In genomic region chr17:31320791-31321190, GRCh38 we compare ENCODE assay signal across 7 cellular contexts. TPM values are rescaled to one million over a fixed set of nuclear protein-coding genes. Genes with fewer than 3 reads are reported as not detected.
DNase-seq lines count a peak whose midpoint lies in the region; ATAC-seq, FAIRE-seq and TF ChIP-seq lines count a peak whose summit lies in the region.

No MANE protein-coding gene starts in this region.

- H3K27me3 ChIP-seq in smooth muscle cell (ENCODE audit: low read depth) = no peaks in the 10 kb centered on the region

- peak; percentile 11 for FAIRE-seq in H54 (lab: Jason Lieb, UNC)
- peak; percentile 24 for FAIRE-seq in RCC 7860 (lab: Jason Lieb, UNC)

- peaks cover 7% of the 10 kb centered on the region for H4K20me1 ChIP-seq in smooth muscle cell (ENCODE audit: low read depth)

- ATAC-seq in effector memory CD8-positive, alpha-beta T cell (replicated peaks) = no peak
- ATAC-seq in HG03108 (IDR thresholded peaks at IDR 0.05; ENCODE audit: unreplicated experiment) = no peak

- peak overlapping the region; percentile 75 for H3K27ac ChIP-seq in smooth muscle cell (ENCODE audit: low read depth)

- DNase-seq in H54 (ENCODE audit: insufficient read length, low spot score) = no peak
- DNase-seq in RCC 7860 (ENCODE audit: low spot score) = no peak
- no peak for DNase-seq in effector memory CD8-positive, alpha-beta T cell
- DNase-seq in smooth muscle cell (lab: John Stamatoyannopoulos, UW; ENCODE audit: unreplicated experiment) = no peak
- no peak for DNase-seq in activated gamma-delta T cell (lab: John Stamatoyannopoulos, UW)
- no peak for DNase-seq in cerebellar cortex (ENCODE audit: low spot score)

- peak overlapping the region; percentile 6 for H3K9ac ChIP-seq in smooth muscle cell (ENCODE audit: low read depth)

- 27% methylated on average over 1 of the region's 1 CpG for WGBS in smooth muscle cell (ENCODE audit: low lambda C conversion rate)

- H3K4me3 Mint-ChIP-seq in effector memory CD8-positive, alpha-beta T cell = peak overlapping the region; percentile 66 to 84

- H3K36me3 ChIP-seq in smooth muscle cell (ENCODE audit: low read depth) = no peaks in the 10 kb centered on the region

- peak overlapping the region; percentile 93 for H3K27ac Mint-ChIP-seq in effector memory CD8-positive, alpha-beta T cell

- peaks cover 9% of the 10 kb centered on the region for H3K4me1 ChIP-seq in smooth muscle cell (ENCODE audit: low read depth)

- peaks cover 2% of the 10 kb centered on the region for H3K79me2 ChIP-seq in smooth muscle cell (ENCODE audit: low read depth)

- no peak for TF ChIP-seq CTCF in smooth muscle cell (IDR thresholded peaks at IDR 0.05; ENCODE audit: borderline replicate concordance, insufficient read depth, poor library complexity, severe bottlenecking)

- no peaks in the 10 kb centered on the region for H3K27me3 Mint-ChIP-seq in effector memory CD8-positive, alpha-beta T cell

- H3F3A ChIP-seq in smooth muscle cell (ENCODE audit: low read depth) = peaks cover 4% of the 10 kb centered on the region

- no peaks in the 10 kb centered on the region for H3K9me3 ChIP-seq in smooth muscle cell (replicated peaks; ENCODE audit: low read depth)

- H3K4me1 Mint-ChIP-seq in effector memory CD8-positive, alpha-beta T cell (ENCODE audit: low read depth in 2 of 2) = peaks cover 23 to 36% of the 10 kb centered on the region in 2 donors

- H2AFZ ChIP-seq in smooth muscle cell (ENCODE audit: low read depth) = no peak overlapping the region

- peaks cover 24% of the 10 kb centered on the region for H3K36me3 Mint-ChIP-seq in effector memory CD8-positive, alpha-beta T cell (ENCODE audit: insufficient read depth)

- no peak for TF ChIP-seq POLR2A in H54 (IDR thresholded peaks at IDR 0.05; ENCODE audit: low read depth, low read length)

- no peak overlapping the region for H3K4me3 ChIP-seq in smooth muscle cell

- H3K4me2 ChIP-seq in smooth muscle cell = peak overlapping the region; percentile 64

- H3K9me3 Mint-ChIP-seq in effector memory CD8-positive, alpha-beta T cell = no peaks in the 10 kb centered on the region

RNA-seq across cellular contexts. Expression of gene EVI2A, which starts 0.6 kb away (rescaled TPM):
- not detected in 2 replicates for total RNA-seq in smooth muscle cell
- polyA plus RNA-seq in smooth muscle cell = 0.33 and 0.44 TPM in 2 replicates

RNA-seq across cellular contexts. Expression of gene EVI2B, which starts 6.9 kb away (rescaled TPM):
- not detected in 2 replicates for total RNA-seq in smooth muscle cell
- 0.33 TPM in 1 of 2 replicates, not detected in the other for polyA plus RNA-seq in smooth muscle cell

RNA-seq across cellular contexts. Expression of gene OMG, which starts 23.8 kb away (rescaled TPM):
- total RNA-seq in smooth muscle cell = not detected in 2 replicates
- 0.57 and 1.3 TPM in 2 replicates for polyA plus RNA-seq in smooth muscle cell
